9 cellular contexts compared by ENCODE assay signal in genomic region chr1:169110265-169110664, GRCh38. TPM values are rescaled to one million over a fixed set of nuclear protein-coding genes. Genes with fewer than 3 reads are reported as not detected.
DNase-seq lines count a peak whose midpoint lies in the region; ATAC-seq, FAIRE-seq and TF ChIP-seq lines count a peak whose summit lies in the region.
"Had no signal": no experiment of that assay in that cellular context is flagged by ENCODE, and none has a peak within 500 bp of the region (broad histone marks: within the 10 kb centered on the region; RNA-seq: fewer than 3 reads in every experiment).

No MANE protein-coding gene starts in this region.

- peaks cover 51% of the 10 kb centered on the region for H3K36me3 Mint-ChIP-seq in dendritic cell treated with granulocyte-macrophage colony-stimulating factor and Interleukin-4, amounts not matched to agents 40 ng/mL and 50 ng/mL, for 4 days (ENCODE audit: low read depth)
- H3K36me3 Mint-ChIP-seq in natural killer cell treated with Interleukin-12 subunit alpha and Interleukin-12 subunit beta and Interleukin-15 and Interleukin-18, amount 100 ng/mL, for 72 hours, result peaks cover 5% of the 10 kb centered on the region

- peaks cover 49% of the 10 kb centered on the region for H3K4me1 ChIP-seq in A549

- TF ChIP-seq RAD21 in A549 (conservative IDR thresholded peaks at IDR 0.05 in 1 of 2, IDR thresholded peaks at IDR 0.05 in 1 of 2), result no peak

- DNase-seq in A549 (ENCODE audit: low read depth in 1 of 2, low spot score in 1 of 2), result no peak
- no peak for DNase-seq in LNCaP clone FGC (ENCODE audit: low read depth)
- DNase-seq in natural killer cell treated with Interleukin-12 subunit alpha and Interleukin-12 subunit beta and Interleukin-15 and Interleukin-18, amount 100 ng/mL, for 72 hours (ENCODE audit: low spot score), result no peak
- no peak for DNase-seq in NCI-H524 treated with DMSO at 0.1 percent for 48 hours (lab: John Stamatoyannopoulos, UW)
- no peak for DNase-seq in stimulated activated CD4-positive, alpha-beta T cell treated with anti-CD3 and anti-CD28 coated beads, Interleukin-4, amount 100 ng/mL, for 1 hour
- no peak for DNase-seq in foreskin melanocyte
- no peak for DNase-seq in NCI-H2029 treated with DMSO at 0.1 percent for 48 hours (lab: John Stamatoyannopoulos, UW)
- DNase-seq: activated CD4-positive, CD25-positive, alpha-beta regulatory T cell treated with anti-CD3 and anti-CD28 coated beads, Interleukin-2, amount 50 U/mL, for 72 hours had no signal

- peak overlapping the region; percentile 92 for H3K4me3 ChIP-seq in A549
- peak overlapping the region; percentile 59 for H3K4me3 ChIP-seq in LNCaP clone FGC (ENCODE audit: low read depth, low read length)

- H3K9me3 ChIP-seq in A549, result no peaks in the 10 kb centered on the region

- CTCF ChIA-PET in A549 (lab: Yijun Ruan, JAX), result interaction anchor here (1.2 to 3.7 kb wide), 7 partner anchors 21 to 507 kb away, joined by 4 to 20 read pairs (median 8); no protein-coding TSS in a partner anchor

- WGBS in A549 (ENCODE audit: missing lambda C conversion rate), result 4% methylated on average over 3 of the region's 3 CpGs

- H3K27ac ChIP-seq in A549, result peak overlapping the region; percentile 96 to 98

- FAIRE-seq in A549 (lab: Jason Lieb, UNC), result no peak

- peaks cover 3% of the 10 kb centered on the region for H3K27me3 Mint-ChIP-seq in dendritic cell treated with granulocyte-macrophage colony-stimulating factor and Interleukin-4, amounts not matched to agents 40 ng/mL and 50 ng/mL, for 4 days
- H3K27me3 Mint-ChIP-seq in natural killer cell treated with Interleukin-12 subunit alpha and Interleukin-12 subunit beta and Interleukin-15 and Interleukin-18, amount 100 ng/mL, for 72 hours, result peaks cover 7 to 8% of the 10 kb centered on the region in 2 donors

- peak overlapping the region; percentile 92 for H3K27ac Mint-ChIP-seq in dendritic cell treated with granulocyte-macrophage colony-stimulating factor and Interleukin-4, amounts not matched to agents 40 ng/mL and 50 ng/mL, for 4 days
- H3K27ac Mint-ChIP-seq in natural killer cell treated with Interleukin-12 subunit alpha and Interleukin-12 subunit beta and Interleukin-15 and Interleukin-18, amount 100 ng/mL, for 72 hours, result peak overlapping the region in 1 of 2 donors; percentile 21

- intact Hi-C loops in dendritic cell treated with granulocyte-macrophage colony-stimulating factor and Interleukin-4, amounts not matched to agents 40 ng/mL and 50 ng/mL, for 4 days (cut with micrococcal nuclease), result loop anchor here (10.0 kb wide), 2 partner anchors 375 to 765 kb away; partner anchors contain the start of gene SLC19A2

- peak overlapping the region; percentile 98 for H3K4me3 Mint-ChIP-seq in dendritic cell treated with granulocyte-macrophage colony-stimulating factor and Interleukin-4, amounts not matched to agents 40 ng/mL and 50 ng/mL, for 4 days
- peak overlapping the region; percentile 94 for H3K4me3 Mint-ChIP-seq in natural killer cell treated with Interleukin-12 subunit alpha and Interleukin-12 subunit beta and Interleukin-15 and Interleukin-18, amount 100 ng/mL, for 72 hours

- no peaks in the 10 kb centered on the region for H3K9me3 Mint-ChIP-seq in dendritic cell treated with granulocyte-macrophage colony-stimulating factor and Interleukin-4, amounts not matched to agents 40 ng/mL and 50 ng/mL, for 4 days
- H3K9me3 Mint-ChIP-seq in natural killer cell treated with Interleukin-12 subunit alpha and Interleukin-12 subunit beta and Interleukin-15 and Interleukin-18, amount 100 ng/mL, for 72 hours, result no peaks in the 10 kb centered on the region

- TF ChIP-seq CTCF in A549 (IDR thresholded peaks at IDR 0.05), result no peak
- TF ChIP-seq CTCF in LNCaP clone FGC (IDR thresholded peaks at IDR 0.05; ENCODE audit: control insufficient read depth, extremely low read depth, insufficient read depth), result no peak

- no peak for TF ChIP-seq POLR2A in A549 (IDR thresholded peaks at IDR 0.05; ENCODE audit: low read length)

- H3K4me2 ChIP-seq in A549, result peak overlapping the region; percentile 98

- H3K4me1 Mint-ChIP-seq in dendritic cell treated with granulocyte-macrophage colony-stimulating factor and Interleukin-4, amounts not matched to agents 40 ng/mL and 50 ng/mL, for 4 days (ENCODE audit: low read depth), result peaks cover 62% of the 10 kb centered on the region
- peaks cover 37 to 52% of the 10 kb centered on the region in 2 donors for H3K4me1 Mint-ChIP-seq in natural killer cell treated with Interleukin-12 subunit alpha and Interleukin-12 subunit beta and Interleukin-15 and Interleukin-18, amount 100 ng/mL, for 72 hours (ENCODE audit: low read depth in 2 of 2)

- no peak for ATAC-seq in A549
- ATAC-seq in natural killer cell treated with Interleukin-12 subunit alpha and Interleukin-12 subunit beta and Interleukin-15 and Interleukin-18, amount 100 ng/mL, for 72 hours, result no peak

- no peak for TF ChIP-seq EP300 in A549 (IDR thresholded peaks at IDR 0.05)

- POLR2A ChIA-PET in A549 (lab: Yijun Ruan, JAX), result interaction anchor here (0.6 to 4.4 kb wide), 7 partner anchors 9 to 768 kb away, joined by 3 to 42 read pairs (median 5); no protein-coding TSS in a partner anchor

TF ChIP-seq in A549, 52 proteins besides CTCF, POLR2A, EP300 and RAD21:
- TF ChIP-seq GATA3 (IDR thresholded peaks at IDR 0.05; ENCODE audit: borderline replicate concordance) (no peak), MAFK (IDR thresholded peaks at IDR 0.05; ENCODE audit: partially characterized antibody) (no peak), KDM5A (IDR thresholded peaks at IDR 0.05) (no peak)
- TF ChIP-seq, protein P1, sequence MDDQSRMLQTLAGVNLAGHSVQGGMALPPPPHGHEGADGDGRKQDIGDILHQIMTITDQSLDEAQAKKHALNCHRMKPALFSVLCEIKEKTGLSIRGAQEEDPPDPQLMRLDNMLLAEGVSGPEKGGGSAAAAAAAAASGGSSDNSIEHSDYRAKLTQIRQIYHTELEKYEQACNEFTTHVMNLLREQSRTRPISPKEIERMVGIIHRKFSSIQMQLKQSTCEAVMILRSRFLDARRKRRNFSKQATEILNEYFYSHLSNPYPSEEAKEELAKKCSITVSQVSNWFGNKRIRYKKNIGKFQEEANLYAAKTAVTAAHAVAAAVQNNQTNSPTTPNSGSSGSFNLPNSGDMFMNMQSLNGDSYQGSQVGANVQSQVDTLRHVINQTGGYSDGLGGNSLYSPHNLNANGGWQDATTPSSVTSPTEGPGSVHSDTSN (IDR thresholded peaks at IDR 0.05), result no peak
TF ChIP-seq in A549: peak in this region for 0.

RNA-seq across cellular contexts. Expression of gene ATP1B1, which starts 3.8 kb away (rescaled TPM):
- polyA plus RNA-seq in A549 (2011; rRNA removed) (323 and 377 TPM in 2 replicates), A549 (2017; fragmentation: RNase III; extraction: RNeasy Plus Mini Kit Qiagen cat#74134 plus additional on column Dnase treatment) (215 to 313 TPM (median 303 TPM) in 3 replicates)
- 74.7 and 88.8 TPM in 2 replicates for polyA plus RNA-seq in A549 (2012; cell fraction: cytosol; rRNA removed)
- polyA plus RNA-seq in A549 (2012; cell fraction: nucleus; rRNA removed), result 51.7 and 61.3 TPM in 2 replicates
- polyA minus RNA-seq in A549 (2011; rRNA and poly(A)+ RNA removed), result 112 and 115 TPM in 2 replicates
- 1 to 10 TPM; 1.3 to 2.3 TPM for total RNA-seq in natural killer cell treated with Interleukin-12 subunit alpha and Interleukin-12 subunit beta and Interleukin-15 and Interleukin-18, amount 100 ng/mL, for 72 hours
